ENCODE assay signal across 7 cellular contexts in genomic region chr17:18119166-18119745, GRCh38. TPM values are rescaled to one million over a fixed set of nuclear protein-coding genes. Genes with fewer than 3 reads are reported as not detected.
"Had no signal": no experiment of that assay in that cellular context is flagged by ENCODE, and none has a peak within 500 bp of the region (broad histone marks: within the 10 kb centered on the region; RNA-seq: fewer than 3 reads in every experiment).

No MANE protein-coding gene starts in this region.

- ATAC-seq: GM23338, HepG2 had no signal

- H3K4me3 ChIP-seq: GM23338 had no signal

- DNase-seq: H9, HCEC 1CT, KBM-7 had no signal

- H2AFZ ChIP-seq: GM23338 had no signal

- H3K4me2 ChIP-seq: GM23338 had no signal

- FAIRE-seq: HepG2 had no signal

- H3K27ac ChIP-seq: HL-60 had no signal

RNA-seq across cellular contexts. Expression of gene MYO15A, which starts 10.7 kb away (rescaled TPM):
- total RNA-seq: HT1080 had no signal
